Comparison of ENCODE assay signal across 8 cellular contexts in genomic region chr16:78925071-78925714, GRCh38.
DNase-seq lines count a peak whose midpoint lies in the region; ATAC-seq and TF ChIP-seq lines count a peak whose summit lies in the region.

No MANE protein-coding gene starts in this region.

- no peaks in the 10 kb centered on the region for H3K27me3 ChIP-seq in esophagus muscularis mucosa
- H3K27me3 ChIP-seq in psoas muscle (ENCODE audit: insufficient read depth in 3 of 3, low read length in 2 of 3), result no peaks in the 10 kb centered on the region

- CTCF ChIA-PET in activated naive CD4-positive, alpha-beta T cell treated with anti-CD3 and anti-CD28 coated beads for 36 hours (lab: Charles Lee), result interaction anchor here (0.7 to 0.8 kb wide), 3 partner anchors 155 to 741 kb away, joined by 3 read pairs; no protein-coding TSS in a partner anchor
- CTCF ChIA-PET in RWPE1 (lab: Yijun Ruan, JAX), result interaction anchor here (0.6 to 0.7 kb wide), 2 partner anchors 11 to 1174 kb away, joined by 4 to 5 read pairs; no protein-coding TSS in a partner anchor

- H3K4me1 Mint-ChIP-seq in activated naive CD4-positive, alpha-beta T cell treated with anti-CD3 and anti-CD28 coated beads for 36 hours (ENCODE audit: low read depth), result peaks cover 1% of the 10 kb centered on the region

- TF ChIP-seq EP300 in esophagus muscularis mucosa (IDR thresholded peaks at IDR 0.05), result no peak

- peaks cover 0 to 17% (median 2%) of the 10 kb centered on the region in 4 donors for H3K9me3 ChIP-seq in esophagus muscularis mucosa
- H3K9me3 ChIP-seq in psoas muscle, result peaks cover 3% of the 10 kb centered on the region

- 69% methylated on average over 8 of the region's 8 CpGs for WGBS in esophagus muscularis mucosa
- 55 to 64% (median 59%) methylated on average over 8 of the region's 8 CpGs for WGBS in psoas muscle, 3 donors

- peaks cover 5% of the 10 kb centered on the region for H3K36me3 Mint-ChIP-seq in activated naive CD4-positive, alpha-beta T cell treated with anti-CD3 and anti-CD28 coated beads for 36 hours (ENCODE audit: low read depth)

- peak; percentile 7 for DNase-seq in activated naive CD4-positive, alpha-beta T cell treated with anti-CD3 and anti-CD28 coated beads for 36 hours
- DNase-seq in activated naive CD4-positive, alpha-beta T cell treated with anti-CD3 and anti-CD28 coated beads, Interleukin-2, amount 50 U/mL, for 16 hours, result no peak
- DNase-seq in RWPE1 (ENCODE audit: low spot score) (peak; percentile 8), esophagus muscularis mucosa (ENCODE audit: extremely low spot score) (no peak), psoas muscle (peak; percentile 26 to 70)

- TF ChIP-seq POLR2A in esophagus muscularis mucosa (IDR thresholded peaks at IDR 0.05; ENCODE audit: low read depth), result no peak

- no peak overlapping the region for H3K27ac Mint-ChIP-seq in activated naive CD4-positive, alpha-beta T cell treated with anti-CD3 and anti-CD28 coated beads for 36 hours

- no peaks in the 10 kb centered on the region for H3K27me3 Mint-ChIP-seq in activated naive CD4-positive, alpha-beta T cell treated with anti-CD3 and anti-CD28 coated beads for 36 hours (ENCODE audit: low read depth)

- POLR2A ChIA-PET in RWPE1 (lab: Yijun Ruan, JAX; ENCODE audit: low non-redundant PET), result no interaction called here

- peaks cover 15% of the 10 kb centered on the region for H3K9me3 Mint-ChIP-seq in activated naive CD4-positive, alpha-beta T cell treated with anti-CD3 and anti-CD28 coated beads for 36 hours

- no peaks in the 10 kb centered on the region for H3K36me3 ChIP-seq in esophagus muscularis mucosa
- H3K36me3 ChIP-seq in psoas muscle (ENCODE audit: insufficient read depth in 1 of 2, low read depth in 1 of 2), result no peaks in the 10 kb centered on the region

- H3K27ac ChIP-seq in RWPE1, result no peak overlapping the region
- H3K27ac ChIP-seq in esophagus muscularis mucosa (replicated peaks in 1 of 4), result no peak overlapping the region
- H3K27ac ChIP-seq in psoas muscle, result no peak overlapping the region

- TF ChIP-seq CTCF in RWPE1 (conservative IDR thresholded peaks at IDR 0.05; ENCODE audit: low read depth) (no peak), esophagus muscularis mucosa (IDR thresholded peaks at IDR 0.05) (peak; percentile 19 to 42 (median 35)), psoas muscle (IDR thresholded peaks at IDR 0.05) (peak; percentile 54)

- intact Hi-C loops in activated naive CD4-positive, alpha-beta T cell treated with anti-CD3 and anti-CD28 coated beads for 36 hours (cut with micrococcal nuclease), result no loop called here
- intact Hi-C loops in esophagus muscularis mucosa (cut with DNase I), result loop anchor here (5.0 kb wide), 1 partner anchor 677 kb away; the partner anchor contains the start of gene MAF
- intact Hi-C loops in psoas muscle (cut with DNase I), result loop anchor here (5.0 to 10.0 kb wide), 2 partner anchors 677 to 680 kb away; partner anchors contain the start of gene MAF (in 2 of the 2)

- ATAC-seq in psoas muscle (peak; percentile 58 to 74 (median 66)), GM18502 (IDR thresholded peaks at IDR 0.05; ENCODE audit: poor library complexity, unreplicated experiment) (no peak), GM19324 (IDR thresholded peaks at IDR 0.05; ENCODE audit: low FRiP score, unreplicated experiment) (no peak), HG03378 (IDR thresholded peaks at IDR 0.05; ENCODE audit: unreplicated experiment) (no peak)

- H3K4me3 ChIP-seq in esophagus muscularis mucosa, result no peak overlapping the region
- no peak overlapping the region for H3K4me3 ChIP-seq in psoas muscle

- no peak overlapping the region for H3K4me3 Mint-ChIP-seq in activated naive CD4-positive, alpha-beta T cell treated with anti-CD3 and anti-CD28 coated beads for 36 hours

- H3K4me1 ChIP-seq in esophagus muscularis mucosa (peaks cover 0 to 6% (median 0%) of the 10 kb centered on the region in 4 donors), psoas muscle (no peaks in the 10 kb centered on the region)

Comparison
In these comparisons a context has a peak if more than half of its experiments do, and no peak if none do; other contexts are left out.
1. DNase-seq: peak in activated naive CD4-positive, alpha-beta T cell treated with anti-CD3 and anti-CD28 coated beads for 36 hours (single experiment), RWPE1 (single experiment) and psoas muscle (2 of 2); none in activated naive CD4-positive, alpha-beta T cell treated with anti-CD3 and anti-CD28 coated beads, Interleukin-2, amount 50 U/mL, for 16 hours (single experiment) and esophagus muscularis mucosa (single experiment).
2. ATAC-seq: peak in psoas muscle (4 of 4); none in GM18502 (single experiment), GM19324 (single experiment) and HG03378 (single experiment).